ENCODE assay signal across 13 cellular contexts in the genomic region with DNA sequence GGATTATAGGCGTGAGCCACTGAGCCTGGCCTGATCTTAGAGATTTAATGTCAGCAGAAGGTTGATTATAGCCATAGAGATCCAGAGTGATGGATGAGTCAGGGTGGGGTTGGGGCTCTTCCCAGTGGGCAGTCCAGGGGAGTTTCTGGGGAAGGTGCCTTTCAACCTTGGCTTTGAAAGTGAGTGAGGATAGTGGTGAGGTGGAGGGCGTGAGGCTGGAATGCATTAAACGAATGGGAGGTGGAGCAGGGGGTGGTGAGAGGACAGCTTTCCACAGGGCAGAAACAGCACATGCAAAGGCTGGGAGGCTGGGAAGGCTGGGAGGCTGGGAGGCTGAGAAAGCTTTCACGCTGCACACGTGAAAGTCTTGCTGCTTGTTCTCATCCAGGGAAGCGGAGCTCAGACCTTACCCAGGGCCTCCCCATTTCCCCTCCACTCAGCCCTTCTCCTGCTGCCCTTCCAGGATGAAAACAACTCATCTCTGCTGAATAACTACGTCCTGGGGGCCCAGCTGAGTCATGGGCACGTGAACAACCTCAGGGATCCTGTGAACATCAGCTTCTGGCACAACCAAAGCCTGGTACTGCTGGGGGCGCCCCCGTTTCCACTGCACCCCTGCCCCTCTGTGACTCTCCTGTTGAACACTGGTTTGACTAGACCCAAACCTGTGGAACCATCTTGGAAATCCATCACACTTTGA. TPM values are rescaled to one million over a fixed set of nuclear protein-coding genes. Genes with fewer than 3 reads are reported as not detected.
A peak's percentile ranks its signal among the peaks of the same experiment; 100 is the strongest.
DNase-seq lines count a peak whose midpoint lies in the region; ATAC-seq, FAIRE-seq and TF ChIP-seq lines count a peak whose summit lies in the region.
"Had no signal": no experiment of that assay in that cellular context is flagged by ENCODE, and none has a peak within 500 bp of the region (broad histone marks: within the 10 kb centered on the region; RNA-seq: fewer than 3 reads in every experiment).

No MANE protein-coding gene starts in this region.

- H3K79me2 ChIP-seq in K562 (ENCODE audit: control insufficient read depth, insufficient read depth, low read length): no peaks in the 10 kb centered on the region
- H3K79me2 ChIP-seq: parathyroid adenoma had no signal

- H3K27me3 ChIP-seq in K562 (ENCODE audit: control insufficient read depth in 2 of 2, insufficient read depth in 2 of 2, low read length in 2 of 2): peaks cover 10 to 50% of the 10 kb centered on the region in 2 experiments

- H4K20me1 ChIP-seq in K562 (replicated peaks; ENCODE audit: control insufficient read depth, insufficient read depth, low read length): no peaks in the 10 kb centered on the region; the same call in 1 of the 2 replicates

- H3K9ac ChIP-seq in K562 (ENCODE audit: insufficient read depth in 1 of 2, low read depth in 2 of 2, low read length in 2 of 2): no peak overlapping the region
- H3K9ac ChIP-seq: parathyroid adenoma had no signal

- no TSS peak for BruUV-seq in K562 (replicated peaks; lab: Mats Ljungman, UMichigan)

- no peak for TF ChIP-seq RAD21 in K562 (CRISPR knock-in tag; conservative IDR thresholded peaks at IDR 0.05 in 1 of 2, IDR thresholded peaks at IDR 0.05 in 1 of 2)

- CTCF ChIA-PET in K562 (lab: Yijun Ruan, JAX; ENCODE audit: low intra/inter-chr PET ratio): no interaction called here

- in situ Hi-C loops in K562 (cut with MboI): no loop called here

- no peak for TF ChIP-seq POLR2A in K562 (conservative IDR thresholded peaks at IDR 0.05)

- peaks cover 0 to 13% of the 10 kb centered on the region in 2 experiments; a peak in 3 of 5 replicates for H3K4me1 ChIP-seq in K562 (replicated peaks in 1 of 2; ENCODE audit: control insufficient read depth in 2 of 2, insufficient read depth in 2 of 2, low read length in 2 of 2)

- H3K4me3 ChIP-seq in K562: no peak overlapping the region
- H3K4me3 ChIP-seq: lung had no signal

- H3K27ac ChIP-seq in K562 (ENCODE audit: extremely low read depth, low read depth, low read length): no peak overlapping the region
- H3K27ac ChIP-seq: C4-2B, parathyroid adenoma had no signal

- no peaks in the 10 kb centered on the region for H3K9me1 ChIP-seq in K562 (ENCODE audit: control insufficient read depth, insufficient read depth, low read length)

- under 1% methylated on average over 10 of the region's 10 CpGs for WGBS in K562 (ENCODE audit: insufficient coverage, low coverage, missing lambda C conversion rate)

- TF ChIP-seq EP300 in K562 (IDR thresholded peaks at IDR 0.05; ENCODE audit: low read length): no peak

- no peak overlapping the region for H3K4me2 ChIP-seq in K562 (ENCODE audit: insufficient read depth, low read length)

- TF ChIP-seq CTCF in K562 (IDR thresholded peaks at IDR 0.05 in 2 of 3, conservative IDR thresholded peaks at IDR 0.05 in 1 of 3; ENCODE audit: insufficient read depth in 2 of 3, low read depth in 1 of 3, low read length in 3 of 3): no peak

- no peak for FAIRE-seq in K562 (lab: Jason Lieb, UNC)

- intact Hi-C loops in K562 (cut with micrococcal nuclease) (no loop called here), sciatic nerve (cut with DNase I) (no loop called here)

- no peaks in the 10 kb centered on the region for H3K9me3 ChIP-seq in K562 (replicated peaks; ENCODE audit: control insufficient read depth, insufficient read depth, low read depth, low read length)

- no peaks in the 10 kb centered on the region for H3K36me3 ChIP-seq in K562 (ENCODE audit: control insufficient read depth, insufficient read depth, low read length)

- DNase-seq in AG20443 (ENCODE audit: low spot score) (peak; percentile 22), HT1080 (ENCODE audit: low read depth) (peak; percentile 85), K562 (ENCODE audit: extremely low read depth in 1 of 4, low spot score in 3 of 4) (no peak), iris pigment epithelial cell (ENCODE audit: low read depth) (peak; percentile 74), sciatic nerve (ENCODE audit: low spot score) (no peak), NCI-H2227 (lab: John Stamatoyannopoulos, UW; ENCODE audit: unreplicated experiment) (no peak), hepatic stellate cell (ENCODE audit: low spot score) (no peak)
- DNase-seq: effector memory CD4-positive, alpha-beta T cell; hypothalamus had no signal

- ATAC-seq in K562 (no peak), sciatic nerve (no peak), HG02884 (IDR thresholded peaks at IDR 0.05; ENCODE audit: unreplicated experiment) (no peak)

- POLR2A ChIA-PET in K562 (lab: Yijun Ruan, JAX): interaction anchor here (0.6 kb wide), 1 partner anchor 34 kb away, joined by 3 read pairs; no protein-coding TSS in a partner anchor

- no peak overlapping the region for H2AFZ ChIP-seq in K562 (ENCODE audit: low read depth, low read length)
- H2AFZ ChIP-seq: parathyroid adenoma had no signal

TF ChIP-seq in K562, 482 proteins besides CTCF, POLR2A, EP300 and RAD21 (continues in another document):
- no peak for TF ChIP-seq MLX (CRISPR knock-in tag; conservative IDR thresholded peaks at IDR 0.05)
- TF ChIP-seq ZC3H4 (CRISPR knock-in tag; IDR thresholded peaks at IDR 0.05; ENCODE audit: borderline replicate concordance): no peak

RNA-seq across cellular contexts. Expression of gene ADGRG5, which starts 22.3 kb away (rescaled TPM):
- total RNA-seq in HT1080 (2014; rRNA removed; shearing (Covaris generic)): not detected in 2 replicates
- polyA plus RNA-seq in HT1080 (2015; cell fraction: cytosol; rRNA removed): 0.03 and 0.06 TPM in 2 replicates
- 0.09 TPM in 1 of 2 replicates, not detected in the other for polyA plus RNA-seq in HT1080 (2015; cell fraction: nucleus; rRNA removed)
- total RNA-seq in K562 (2011; cell fraction: chromatin; rRNA removed; ENCODE audit: low replicate concordance): 0.14 TPM in 1 of 2 replicates, not detected in the other
- total RNA-seq in K562 (2011; cell fraction: nucleolus; rRNA removed): 0.13 TPM in 1 of 2 replicates, not detected in the other
- 0.07 TPM in 1 of 2 replicates, not detected in the other for total RNA-seq in K562 (2011; cell fraction: nucleoplasm; rRNA removed)
- 0.08 and 0.09 TPM in 2 replicates for total RNA-seq in K562 (2014; rRNA removed)
- total RNA-seq in K562 (2014; rRNA removed; fragmentation: Illumina TruSeq; extraction: Trizol): 0.07 TPM in 1 of 2 replicates, not detected in the other
- total RNA-seq in K562 (2015; rRNA removed; fragmentation: Illumina TruSeq; extraction: Trizol): 0.14 and 0.30 TPM in 2 replicates
- total RNA-seq in K562 (2021): 0.09 and 0.27 TPM in 2 replicates
- 0.01 and 0.11 TPM in 2 replicates for polyA plus RNA-seq in K562 (2011; rRNA removed)
- 0.03 and 0.07 TPM in 2 replicates for polyA plus RNA-seq in K562 (2011; cell fraction: cytosol; rRNA removed)
- 0.13 and 0.27 TPM in 2 replicates for polyA plus RNA-seq in K562 (2011; cell fraction: nucleus; rRNA removed)
- 0.55 and 0.62 TPM in 2 replicates for polyA plus RNA-seq in K562 (2012)
- 0.08 and 0.10 TPM in 2 replicates for polyA plus RNA-seq in K562 (2014; fragmentation: Illumina TruSeq; extraction: Trizol)
- polyA plus RNA-seq in K562 (2014; fragmentation: Nextera tagmentation; extraction: Ambion mirVana): under 1 TPM; 0.01 to 0.39 TPM
- polyA plus RNA-seq in K562 (2014; rRNA removed): 0.04 and 0.15 TPM in 2 replicates
- polyA minus RNA-seq in K562 (2011; rRNA and poly(A)+ RNA removed): 0.06 TPM in 1 of 2 replicates, not detected in the other
- polyA minus RNA-seq in K562 (2011; cell fraction: cytosol; rRNA and poly(A)+ RNA removed): not detected in 2 replicates
- polyA minus RNA-seq in K562 (2011; cell fraction: nucleus; rRNA and poly(A)+ RNA removed): not detected in 2 replicates
- 1.2 TPM for total RNA-seq in sciatic nerve

RNA-seq across cellular contexts. Expression of gene CCDC102A, which starts 28.4 kb away (rescaled TPM):
- total RNA-seq in HT1080 (2014; rRNA removed; shearing (Covaris generic)): 10.4 and 13.7 TPM in 2 replicates
- polyA plus RNA-seq in HT1080 (2015; cell fraction: cytosol; rRNA removed): 7.6 and 9.5 TPM in 2 replicates
- 5.0 and 7.8 TPM in 2 replicates for polyA plus RNA-seq in HT1080 (2015; cell fraction: nucleus; rRNA removed)
- total RNA-seq in K562 (2011; cell fraction: chromatin; rRNA removed; ENCODE audit: low replicate concordance): 0.26 and 1.1 TPM in 2 replicates
- total RNA-seq in K562 (2011; cell fraction: nucleolus; rRNA removed): 0.92 and 1.3 TPM in 2 replicates
- total RNA-seq in K562 (2011; cell fraction: nucleoplasm; rRNA removed): 0.51 and 0.84 TPM in 2 replicates
- total RNA-seq in K562 (2014; rRNA removed) (3.8 and 4.9 TPM in 2 replicates), K562 (2014; rRNA removed; fragmentation: Illumina TruSeq; extraction: Trizol) (0.16 and 0.58 TPM in 2 replicates), K562 (2015; rRNA removed; fragmentation: Illumina TruSeq; extraction: Trizol) (1.4 and 2.1 TPM in 2 replicates), K562 (2021) (2.7 and 3.0 TPM in 2 replicates), sciatic nerve (14.3 TPM)
- polyA plus RNA-seq in K562 (2011; rRNA removed) (2.2 and 2.4 TPM in 2 replicates), K562 (2014; fragmentation: Illumina TruSeq; extraction: Trizol) (0.85 and 1.4 TPM in 2 replicates), K562 (2014; fragmentation: Nextera tagmentation; extraction: Ambion mirVana) (under 1 TPM; 0.03 to 0.11 TPM), K562 (2014; rRNA removed) (2.0 and 4.9 TPM in 2 replicates)
- polyA plus RNA-seq in K562 (2011; cell fraction: cytosol; rRNA removed): 2.6 and 6.6 TPM in 2 replicates
- 1.3 and 2.1 TPM in 2 replicates for polyA plus RNA-seq in K562 (2011; cell fraction: nucleus; rRNA removed)
- 2.3 and 2.8 TPM in 2 replicates for polyA plus RNA-seq in K562 (2012)
- polyA minus RNA-seq in K562 (2011; rRNA and poly(A)+ RNA removed): 0.45 and 1.4 TPM in 2 replicates
- 1.4 and 1.6 TPM in 2 replicates for polyA minus RNA-seq in K562 (2011; cell fraction: cytosol; rRNA and poly(A)+ RNA removed)
- polyA minus RNA-seq in K562 (2011; cell fraction: nucleus; rRNA and poly(A)+ RNA removed): 0.67 and 1.1 TPM in 2 replicates

Comparison
In these comparisons a context has a peak if more than half of its experiments do, and no peak if none do; other contexts are left out.
1. DNase-seq: peak in AG20443 (single experiment), HT1080 (single experiment) and iris pigment epithelial cell (single experiment); none in K562 (0 of 4), sciatic nerve (single experiment), NCI-H2227 (single experiment) and hepatic stellate cell (single experiment).